8 cellular contexts compared by ENCODE assay signal in genomic region chr11:102293873-102294601, GRCh38. TPM values are rescaled to one million over a fixed set of nuclear protein-coding genes. Genes with fewer than 3 reads are reported as not detected.
DNase-seq lines count a peak whose midpoint lies in the region; ATAC-seq and TF ChIP-seq lines count a peak whose summit lies in the region.

No MANE protein-coding gene starts in this region.

- no peak overlapping the region for H2BK15ac ChIP-seq in mesenchymal stem cell (ENCODE audit: low read depth, poor library complexity, severe bottlenecking)

- POLR2A ChIA-PET in Panc1 (lab: Charles Lee), result interaction anchor here (0.7 kb wide), 1 partner anchor 51 kb away, joined by 3 read pairs; no protein-coding TSS in a partner anchor

- BruUV-seq in Panc1 (replicated peaks; lab: Mats Ljungman, UMichigan), result no TSS peak

- DNase-seq in EH (ENCODE audit: low read depth) (peak; percentile 65), Panc1 (ENCODE audit: low read depth, low spot score) (peak; percentile 69), choroid plexus epithelial cell (ENCODE audit: low read depth) (peak; percentile 83), mesenchymal stem cell (peak; percentile 64), DMS79 treated with DMSO at 0.1 percent for 48 hours (lab: John Stamatoyannopoulos, UW) (no peak), lower leg skin (ENCODE audit: low spot score in 2 of 2) (no peak)

- ATAC-seq in GM19351 (IDR thresholded peaks at IDR 0.05; ENCODE audit: unreplicated experiment), result peak; percentile 96
- peak; percentile 96 for ATAC-seq in HG03159 (IDR thresholded peaks at IDR 0.05; ENCODE audit: unreplicated experiment)
- peak; percentile 77 for ATAC-seq in Panc1

- in situ Hi-C loops in Panc1 (cut with HindIII; ENCODE audit: low pct_unique_long_range_greater_than_20kb, low sequenced_read_pairs), result no loop called here

- TF ChIP-seq POLR2A in lower leg skin (IDR thresholded peaks at IDR 0.05), result no peak

- H2BK5ac ChIP-seq in mesenchymal stem cell (ENCODE audit: low read depth, low read length, poor library complexity, severe bottlenecking), result no peak overlapping the region

- CTCF ChIA-PET in Panc1 (lab: Charles Lee), result interaction anchor here (0.6 to 2.2 kb wide), 9 partner anchors 12 to 372 kb away, joined by 3 to 9 read pairs (median 4); no protein-coding TSS in a partner anchor

- H3K4me1 ChIP-seq in Panc1 (ENCODE audit: control insufficient read depth, insufficient read depth, low read length) (peaks cover 48% of the 10 kb centered on the region), mesenchymal stem cell (ENCODE audit: control insufficient read depth, insufficient read depth, low read depth, low read length) (peaks cover 7% of the 10 kb centered on the region)

- intact Hi-C loops in Panc1 (cut with micrococcal nuclease; ENCODE audit: unreplicated experiment), result loop anchor here (2.0 to 5.0 kb wide), 2 partner anchors 23 to 373 kb away; partner anchors contain the start of gene BIRC3
- intact Hi-C loops in lower leg skin (cut with DNase I; ENCODE audit: low total_unique reads), result loop anchor here (5.0 kb wide), 1 partner anchor 198 kb away; no protein-coding TSS in a partner anchor

- H3K4ac ChIP-seq in mesenchymal stem cell (ENCODE audit: low read depth in 1 of 2, low read length in 2 of 2), result no peak overlapping the region

- H3K79me1 ChIP-seq in mesenchymal stem cell (replicated peaks; ENCODE audit: low read length, poor library complexity, severe bottlenecking), result no peaks in the 10 kb centered on the region

- WGBS in mesenchymal stem cell, result 64% methylated on average over 4 of the region's 6 CpGs
- WGBS in lower leg skin, 2 donors, result 20 to 24% methylated on average over 6 of the region's 6 CpGs

- H2AK5ac ChIP-seq in mesenchymal stem cell (ENCODE audit: low read length, severe bottlenecking), result no peak overlapping the region

- H3K14ac ChIP-seq in mesenchymal stem cell (ENCODE audit: low read length in 2 of 2), result no peak overlapping the region

- H2AFZ ChIP-seq in mesenchymal stem cell (ENCODE audit: low read depth, low read length), result no peak overlapping the region

- H4K8ac ChIP-seq in mesenchymal stem cell (ENCODE audit: low read length), result no peak overlapping the region

- no peak overlapping the region for H3K4me2 ChIP-seq in mesenchymal stem cell (ENCODE audit: low read length, poor library complexity, severe bottlenecking)

- no peak overlapping the region for H3K9ac ChIP-seq in mesenchymal stem cell (ENCODE audit: low read length)

- no peak overlapping the region for H2BK120ac ChIP-seq in mesenchymal stem cell (ENCODE audit: low read depth, low read length)

- H3K27me3 ChIP-seq in Panc1 (ENCODE audit: control insufficient read depth, insufficient read depth, low read length) (no peaks in the 10 kb centered on the region), mesenchymal stem cell (ENCODE audit: control insufficient read depth in 1 of 2, insufficient read depth in 1 of 2, low read length in 2 of 2) (no peaks in the 10 kb centered on the region)

- no peak overlapping the region for H3K18ac ChIP-seq in mesenchymal stem cell (ENCODE audit: low read depth in 1 of 2, low read length in 2 of 2)

- H4K91ac ChIP-seq in mesenchymal stem cell (ENCODE audit: low read length), result no peak overlapping the region

- no peak overlapping the region for H2BK12ac ChIP-seq in mesenchymal stem cell (ENCODE audit: low read length in 2 of 2)

- H3K9me3 ChIP-seq in Panc1 (ENCODE audit: control insufficient read depth, insufficient read depth, low read depth, low read length), result no peaks in the 10 kb centered on the region
- no peaks in the 10 kb centered on the region for H3K9me3 ChIP-seq in mesenchymal stem cell (ENCODE audit: control insufficient read depth, low read length)

- no peak overlapping the region for H3K23ac ChIP-seq in mesenchymal stem cell (ENCODE audit: low read length in 2 of 2)

- peak; percentile 93 for TF ChIP-seq CTCF in Panc1 (IDR thresholded peaks at IDR 0.05)
- TF ChIP-seq CTCF in choroid plexus epithelial cell (conservative IDR thresholded peaks at IDR 0.05; ENCODE audit: low read depth, low read length), result peak; percentile 73
- no peak for TF ChIP-seq CTCF in lower leg skin (IDR thresholded peaks at IDR 0.05)

- peak overlapping the region; percentile 95 for H3K27ac ChIP-seq in Panc1 (ENCODE audit: low read length)
- H3K27ac ChIP-seq in mesenchymal stem cell (ENCODE audit: low read length, poor library complexity, severe bottlenecking), result no peak overlapping the region

- no peaks in the 10 kb centered on the region for H3K36me3 ChIP-seq in Panc1 (ENCODE audit: control insufficient read depth, insufficient read depth, low read length)
- H3K36me3 ChIP-seq in mesenchymal stem cell (ENCODE audit: control insufficient read depth in 1 of 2, insufficient read depth in 2 of 2, low read depth in 1 of 2, low read length in 2 of 2), result no peaks in the 10 kb centered on the region

- H3K4me3 ChIP-seq in Panc1 (ENCODE audit: low read depth in 2 of 2, low read length in 2 of 2) (no peak overlapping the region), choroid plexus epithelial cell (ENCODE audit: low read depth, low read length) (no peak overlapping the region), mesenchymal stem cell (ENCODE audit: insufficient read depth in 1 of 2, low read depth in 1 of 2, low read length in 2 of 2) (no peak overlapping the region), lower leg skin (ENCODE audit: low read depth, poor library complexity, severe bottlenecking) (no peak overlapping the region)

RNA-seq across cellular contexts. Expression of gene BIRC3, which starts 23.2 kb away (rescaled TPM):
- total RNA-seq in Panc1 (2021; ENCODE audit: unreplicated experiment) (65.4 TPM), lower leg skin (10 to 100 TPM; 10.1 to 17.6 (median 10.8) TPM)
- polyA plus RNA-seq in Panc1 (2012; ENCODE audit: insufficient read length), result 29.2 TPM
- 0.22 TPM for polyA plus RNA-seq in mesenchymal stem cell (2013, experiment 1 of 2)
- 0.19 TPM for polyA plus RNA-seq in mesenchymal stem cell (2013, experiment 2 of 2)

RNA-seq across cellular contexts. Expression of gene BIRC2, which starts 53.0 kb away (rescaled TPM):
- total RNA-seq in Panc1 (2021; ENCODE audit: unreplicated experiment) (76.8 TPM), lower leg skin (10 to 100 TPM; 39.3 to 49.3 (median 42.5) TPM)
- 29.4 TPM for polyA plus RNA-seq in Panc1 (2012; ENCODE audit: insufficient read length)
- polyA plus RNA-seq in mesenchymal stem cell (2013, experiment 1 of 2), result 36.2 TPM
- polyA plus RNA-seq in mesenchymal stem cell (2013, experiment 2 of 2), result 37.6 TPM

Comparison
In these comparisons a context has a peak if more than half of its experiments do, and no peak if none do; other contexts are left out.
1. DNase-seq: peak in EH (single experiment), Panc1 (single experiment), choroid plexus epithelial cell (single experiment) and mesenchymal stem cell (single experiment); none in DMS79 treated with DMSO at 0.1 percent for 48 hours (single experiment) and lower leg skin (0 of 2).
2. CTCF ChIP-seq: peak in Panc1 (single experiment) and choroid plexus epithelial cell (single experiment); none in lower leg skin (0 of 3).
3. Peak in every context shown above with its lines, with median percentiles within 50 percentile points of each other: ATAC-seq.